ENCODE assay signal across 8 cellular contexts in genomic region chr9:88388203-88388885, GRCh38. TPM values are rescaled to one million over a fixed set of nuclear protein-coding genes. Genes with fewer than 3 reads are reported as not detected.
DNase-seq lines count a peak whose midpoint lies in the region; ATAC-seq and TF ChIP-seq lines count a peak whose summit lies in the region.

Gene SPIN1, plus strand, starts transcription at chr9:88388444. Its CDS starts 38,096 bp downstream, at chr9:88426540.

- peak; percentile 52 for TF ChIP-seq CTCF in foreskin keratinocyte (conservative IDR thresholded peaks at IDR 0.05)

- H3K36me3 ChIP-seq in neuron (ENCODE audit: insufficient read depth, low read length): peaks cover 8% of the 10 kb centered on the region
- peaks cover 0 to 3% (median 0%) of the 10 kb centered on the region in 5 donors for H3K36me3 ChIP-seq in subcutaneous abdominal adipose tissue (ENCODE audit: control insufficient read depth in 5 of 5, insufficient read depth in 5 of 5, low read length in 5 of 5)

- H3K9me3 ChIP-seq in neuron (ENCODE audit: low read length): peaks cover 2% of the 10 kb centered on the region
- no peaks in the 10 kb centered on the region for H3K9me3 ChIP-seq in subcutaneous abdominal adipose tissue (ENCODE audit: control insufficient read depth in 5 of 5, low read length in 5 of 5)

- peak within 1 kb of the TSS; percentile 86 to 96 (median 88) for H3K27ac Mint-ChIP-seq in IgD-negative memory B cell

- H3K27me3 ChIP-seq in foreskin keratinocyte: no peaks in the 10 kb centered on the region
- no peaks in the 10 kb centered on the region for H3K27me3 ChIP-seq in neuron (ENCODE audit: insufficient read depth, low read length)
- no peaks in the 10 kb centered on the region for H3K27me3 ChIP-seq in subcutaneous abdominal adipose tissue (ENCODE audit: control insufficient read depth in 5 of 5, insufficient read depth in 4 of 5, low read length in 5 of 5)

- H3K4me3 ChIP-seq in neuron (ENCODE audit: low read length) (peak within 1 kb of the TSS; percentile 65), subcutaneous abdominal adipose tissue (ENCODE audit: low read depth in 1 of 5, low read length in 5 of 5) (peak within 1 kb of the TSS; percentile 86 to 97 (median 94))

- peak within 1 kb of the TSS; percentile 71 for H3K27ac ChIP-seq in foreskin keratinocyte
- H3K27ac ChIP-seq in subcutaneous abdominal adipose tissue (ENCODE audit: low read depth, low read length): peak within 1 kb of the TSS; percentile 81

- H3K4me1 ChIP-seq in foreskin keratinocyte (peaks cover 14% of the 10 kb centered on the region), neuron (ENCODE audit: insufficient read depth, low read length) (peaks cover 14% of the 10 kb centered on the region), subcutaneous abdominal adipose tissue (ENCODE audit: control insufficient read depth in 5 of 5, insufficient read depth in 5 of 5, low read length in 5 of 5) (peaks cover 0 to 45% (median 31%) of the 10 kb centered on the region in 5 donors)

- peak within 1 kb of the TSS; percentile 85 to 95 (median 91) for H3K4me3 Mint-ChIP-seq in IgD-negative memory B cell

- no peaks in the 10 kb centered on the region for H3K36me3 Mint-ChIP-seq in IgD-negative memory B cell

- peaks cover 17 to 30% (median 23%) of the 10 kb centered on the region in 3 donors for H3K4me1 Mint-ChIP-seq in IgD-negative memory B cell

- no peaks in the 10 kb centered on the region for H3K9me3 Mint-ChIP-seq in IgD-negative memory B cell

- H2AFZ ChIP-seq in neuron (ENCODE audit: low read depth, low read length): peak within 1 kb of the TSS; percentile 86

- no peaks in the 10 kb centered on the region for H3K27me3 Mint-ChIP-seq in IgD-negative memory B cell

- DNase-seq in EL (peak; percentile 79), SHP77 treated with DMSO at 0.1 percent for 48 hours (lab: John Stamatoyannopoulos, UW) (peak; percentile 14), activated gamma-delta T cell (lab: John Stamatoyannopoulos, UW) (peak; percentile 81), foreskin keratinocyte (peak in 1 of 2 donors; percentile 75)

- ATAC-seq in GM21529 (IDR thresholded peaks at IDR 0.05; ENCODE audit: unreplicated experiment): peak; percentile 83
- ATAC-seq in foreskin keratinocyte: peak; percentile 81

- peak within 1 kb of the TSS; percentile 74 to 91 (median 80) for H3K9ac ChIP-seq in subcutaneous abdominal adipose tissue (ENCODE audit: low read length in 5 of 5)

RNA-seq across cellular contexts. Expression of gene SPIN1, which starts in this region (rescaled TPM):
- polyA plus RNA-seq in IgD-negative memory B cell: 13.6 TPM
- total RNA-seq in foreskin keratinocyte: 62.4 and 65.4 TPM in 2 replicates
- polyA plus RNA-seq in foreskin keratinocyte: 14.1 and 17.8 TPM in 2 replicates
